ENCODE assay signal across 1 cellular context in the genomic region with DNA sequence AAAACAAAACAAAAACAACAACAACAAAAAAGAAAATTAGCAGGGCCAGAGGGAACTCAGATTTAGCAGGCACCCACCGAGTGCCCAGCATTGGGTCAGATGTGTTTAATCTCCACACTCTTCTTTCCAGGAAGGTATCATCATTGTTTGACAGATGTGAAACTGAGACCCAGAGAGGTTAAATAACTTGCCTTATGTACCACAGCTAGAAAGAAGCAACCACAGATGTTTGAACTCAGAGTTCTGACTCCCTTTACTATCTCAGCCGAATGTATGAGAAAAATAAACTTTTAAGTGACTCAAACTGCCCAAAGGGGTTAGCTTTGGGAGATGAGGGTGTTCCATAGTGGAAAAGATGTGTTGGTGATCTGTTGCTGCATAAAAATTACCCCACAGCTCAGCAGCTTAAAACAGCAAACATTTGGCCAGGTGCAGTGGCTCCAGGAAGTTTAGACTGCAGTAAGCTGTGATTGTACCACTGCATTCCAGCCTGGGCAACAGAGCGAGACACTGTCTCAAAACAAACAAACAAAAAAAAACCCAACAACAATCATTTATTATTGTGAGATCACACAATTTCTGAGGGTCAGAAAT.
TF ChIP-seq lines count a peak whose summit lies in the region.

No MANE protein-coding gene starts in this region.

TF ChIP-seq in endothelial cell of umbilical vein, 7 proteins besides CTCF, POLR2A, EP300 and RAD21:
- no peak for TF ChIP-seq GATA2 (IDR thresholded peaks at IDR 0.05; ENCODE audit: insufficient read depth, insufficient read length, low read depth, low read length)
- TF ChIP-seq EZH2 (IDR thresholded peaks at IDR 0.05; ENCODE audit: borderline replicate concordance, low read depth, low read length, severe bottlenecking): no peak
- TF ChIP-seq MYC (IDR thresholded peaks at IDR 0.05; ENCODE audit: low read depth, low read length): no peak
- TF ChIP-seq FOS (IDR thresholded peaks at IDR 0.05; ENCODE audit: borderline replicate concordance, insufficient read depth, low read length): no peak
- TF ChIP-seq POLR2AphosphoS5 (IDR thresholded peaks at IDR 0.05; ENCODE audit: insufficient read depth, low read depth, low read length): no peak
- TF ChIP-seq, protein P1, sequence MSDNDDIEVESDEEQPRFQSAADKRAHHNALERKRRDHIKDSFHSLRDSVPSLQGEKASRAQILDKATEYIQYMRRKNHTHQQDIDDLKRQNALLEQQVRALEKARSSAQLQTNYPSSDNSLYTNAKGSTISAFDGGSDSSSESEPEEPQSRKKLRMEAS (IDR thresholded peaks at IDR 0.05; ENCODE audit: insufficient read depth, insufficient read length): no peak
- no peak for TF ChIP-seq JUN (IDR thresholded peaks at IDR 0.05; ENCODE audit: borderline replicate concordance, insufficient read depth, insufficient read length, low read depth)
